In genomic region chr3:101675709-101676218, GRCh38 we compare ENCODE assay signal across 8 cellular contexts. TPM values are rescaled to one million over a fixed set of nuclear protein-coding genes. Genes with fewer than 3 reads are reported as not detected.
DNase-seq lines count a peak whose midpoint lies in the region; ATAC-seq and TF ChIP-seq lines count a peak whose summit lies in the region.

No MANE protein-coding gene starts in this region.

- no peaks in the 10 kb centered on the region for H3K27me3 ChIP-seq in H7 (ENCODE audit: control insufficient read depth, insufficient read depth, low read length)
- no peaks in the 10 kb centered on the region for H3K27me3 ChIP-seq in hepatocyte
- no peaks in the 10 kb centered on the region for H3K27me3 ChIP-seq in spleen (replicated peaks in 1 of 7)

- ATAC-seq in activated T-helper 17 cell treated with anti-CD3 and anti-CD28 coated beads, Interleukin-2, amount 50 U/mL, for 72 hours (replicated peaks): no peak
- ATAC-seq in HG03432 (IDR thresholded peaks at IDR 0.05; ENCODE audit: unreplicated experiment): no peak

- H3K27me3 Mint-ChIP-seq in activated T-helper 17 cell treated with anti-CD3 and anti-CD28 coated beads, Interleukin-2, amount 50 U/mL, for 72 hours: no peaks in the 10 kb centered on the region

- peak overlapping the region; percentile 93 for H3K4me3 Mint-ChIP-seq in activated T-helper 17 cell treated with anti-CD3 and anti-CD28 coated beads, Interleukin-2, amount 50 U/mL, for 72 hours

- H3K4me1 Mint-ChIP-seq in activated T-helper 17 cell treated with anti-CD3 and anti-CD28 coated beads, Interleukin-2, amount 50 U/mL, for 72 hours: peaks cover 23% of the 10 kb centered on the region

- peaks cover 2% of the 10 kb centered on the region for H4K20me1 ChIP-seq in hepatocyte (ENCODE audit: insufficient read depth, poor library complexity, severe bottlenecking)

- 14% methylated on average over 27 of the region's 27 CpGs for WGBS in hepatocyte (ENCODE audit: low lambda C conversion rate, missing lambda C conversion rate)
- WGBS in spleen, 5 donors: 11 to 16% (median 12%) methylated on average over 27 of the region's 27 CpGs

- TF ChIP-seq CTCF in hepatocyte (IDR thresholded peaks at IDR 0.05; ENCODE audit: poor library complexity): no peak
- TF ChIP-seq CTCF in spleen (IDR thresholded peaks at IDR 0.05 in 8 of 11, conservative IDR thresholded peaks at IDR 0.05 in 3 of 11): no peak

- H3K4me3 ChIP-seq in H7 (ENCODE audit: insufficient read depth, low read depth, low read length) (peak overlapping the region; percentile 96), hepatocyte (peak overlapping the region; percentile 38), spleen (peak overlapping the region; percentile 88 to 100 (median 97))

- peaks cover 9% of the 10 kb centered on the region for H3K36me3 ChIP-seq in H7 (replicated peaks; ENCODE audit: control insufficient read depth, insufficient read depth, low read length)
- no peaks in the 10 kb centered on the region for H3K36me3 ChIP-seq in hepatocyte (replicated peaks; ENCODE audit: insufficient read depth, low read depth)
- peaks cover under 1 to 32% (median 18%) of the 10 kb centered on the region in 6 donors for H3K36me3 ChIP-seq in spleen

- H3K4me1 ChIP-seq in hepatocyte (ENCODE audit: insufficient read depth): peaks cover 4% of the 10 kb centered on the region
- H3K4me1 ChIP-seq in spleen: peaks cover 20 to 66% (median 51%) of the 10 kb centered on the region in 6 donors

- peak in 1 of 3 donors; percentile 40 for TF ChIP-seq POLR2A in spleen (IDR thresholded peaks at IDR 0.05)

- H3K27ac ChIP-seq in hepatocyte: peak overlapping the region; percentile 95
- peak overlapping the region; percentile 96 to 100 (median 98) for H3K27ac ChIP-seq in spleen

- DNase-seq in H7 (no peak), hepatocyte (ENCODE audit: low spot score) (peak; percentile 50), spleen (peak; percentile 86), UCSD-AML1 (lab: John Stamatoyannopoulos, UW; ENCODE audit: unreplicated experiment) (no peak), epidermal melanocyte (ENCODE audit: insufficient read length, low spot score) (no peak), A172 (ENCODE audit: low spot score) (no peak)

- H3K4me2 ChIP-seq in hepatocyte: peak overlapping the region; percentile 82

- peaks cover 79% of the 10 kb centered on the region for H3K36me3 Mint-ChIP-seq in activated T-helper 17 cell treated with anti-CD3 and anti-CD28 coated beads, Interleukin-2, amount 50 U/mL, for 72 hours (ENCODE audit: low read depth)

- no peaks in the 10 kb centered on the region for H3K9me2 ChIP-seq in hepatocyte (replicated peaks; ENCODE audit: insufficient read depth)

- peaks cover 52% of the 10 kb centered on the region for H3K79me2 ChIP-seq in hepatocyte

- H3K27ac Mint-ChIP-seq in activated T-helper 17 cell treated with anti-CD3 and anti-CD28 coated beads, Interleukin-2, amount 50 U/mL, for 72 hours: peak overlapping the region; percentile 96

- H2AFZ ChIP-seq in hepatocyte: peak overlapping the region; percentile 85

- intact Hi-C loops in spleen (cut with DNase I; ENCODE audit: low total_unique reads): loop anchor here (10.0 kb wide), 1 partner anchor 101 kb away; the partner anchor contains the start of gene PCNP

- H3K9me3 Mint-ChIP-seq in activated T-helper 17 cell treated with anti-CD3 and anti-CD28 coated beads, Interleukin-2, amount 50 U/mL, for 72 hours: no peaks in the 10 kb centered on the region

- H3K9me3 ChIP-seq in hepatocyte (ENCODE audit: low read depth) (no peaks in the 10 kb centered on the region), spleen (no peaks in the 10 kb centered on the region)

RNA-seq across cellular contexts. Expression of gene ZBTB11, which starts 1.2 kb away (rescaled TPM):
- 15.3 and 19.6 TPM in 2 replicates for total RNA-seq in H7 (2014; rRNA removed; shearing (Covaris generic))
- total RNA-seq in activated T-helper 17 cell treated with anti-CD3 and anti-CD28 coated beads, Interleukin-2, amount 50 U/mL, for 72 hours: 10 to 100 TPM; 30.0 to 33.5 TPM
- total RNA-seq in hepatocyte (19.0 and 20.1 TPM in 2 replicates), spleen (10 to 100 TPM; 23.2 to 43.7 (median 26.3) TPM)
- polyA plus RNA-seq in hepatocyte (4.9 and 5.1 TPM in 2 replicates), spleen (1 to 10 TPM; 7.5 to 10.0 (median 9.0) TPM)
- 22.8 and 31.4 TPM in 2 replicates for total RNA-seq in A172 (2014; rRNA removed; shearing (Covaris generic))

RNA-seq across cellular contexts. Expression of gene RPL24, which starts 10.8 kb away (rescaled TPM):
- total RNA-seq in H7 (2014; rRNA removed; shearing (Covaris generic)): 1,928 and 2,088 TPM in 2 replicates
- total RNA-seq in activated T-helper 17 cell treated with anti-CD3 and anti-CD28 coated beads, Interleukin-2, amount 50 U/mL, for 72 hours: 1,000 to 10,000 TPM; 1,391 to 1,542 TPM
- total RNA-seq in hepatocyte: 1,543 and 1,615 TPM in 2 replicates
- polyA plus RNA-seq in hepatocyte: 346 and 401 TPM in 2 replicates
- total RNA-seq in spleen: 100 to 1,000 TPM; 652 to 978 (median 810) TPM
- polyA plus RNA-seq in spleen: 1,000 to 10,000 TPM; 2,892 to 4,324 (median 3,948) TPM
- 1,824 and 2,164 TPM in 2 replicates for total RNA-seq in A172 (2014; rRNA removed; shearing (Covaris generic))

RNA-seq across cellular contexts. Expression of gene CEP97, which starts 48.6 kb away (rescaled TPM):
- total RNA-seq in H7 (2014; rRNA removed; shearing (Covaris generic)): 9.2 and 13.0 TPM in 2 replicates
- 10 to 100 TPM; 16.9 to 19.0 TPM for total RNA-seq in activated T-helper 17 cell treated with anti-CD3 and anti-CD28 coated beads, Interleukin-2, amount 50 U/mL, for 72 hours
- total RNA-seq in hepatocyte: 9.0 and 12.1 TPM in 2 replicates
- 2.4 and 4.1 TPM in 2 replicates for polyA plus RNA-seq in hepatocyte
- total RNA-seq in spleen: 10 to 100 TPM in 3 of 7 donors, 1 to 10 TPM in 4; 8.7 to 18.2 (median 10.0) TPM
- 1 to 10 TPM in 2 of 3 donors, under 1 TPM in 1; 1.00 to 2.2 (median 1.6) TPM for polyA plus RNA-seq in spleen
- total RNA-seq in A172 (2014; rRNA removed; shearing (Covaris generic)): 32.2 and 32.9 TPM in 2 replicates

Comparison
In these comparisons a context has a peak if more than half of its experiments do, and no peak if none do; other contexts are left out.
1. DNase-seq: peak in hepatocyte (single experiment) and spleen (single experiment); none in H7 (single experiment), UCSD-AML1 (single experiment), epidermal melanocyte (single experiment) and A172 (single experiment).
2. H3K4me3 ChIP-seq: peak in every context shown above with its lines; median percentile 97 in spleen; 96 in H7; 38 in hepatocyte.